ENCODE assay signal across 9 cellular contexts in the genomic region with DNA sequence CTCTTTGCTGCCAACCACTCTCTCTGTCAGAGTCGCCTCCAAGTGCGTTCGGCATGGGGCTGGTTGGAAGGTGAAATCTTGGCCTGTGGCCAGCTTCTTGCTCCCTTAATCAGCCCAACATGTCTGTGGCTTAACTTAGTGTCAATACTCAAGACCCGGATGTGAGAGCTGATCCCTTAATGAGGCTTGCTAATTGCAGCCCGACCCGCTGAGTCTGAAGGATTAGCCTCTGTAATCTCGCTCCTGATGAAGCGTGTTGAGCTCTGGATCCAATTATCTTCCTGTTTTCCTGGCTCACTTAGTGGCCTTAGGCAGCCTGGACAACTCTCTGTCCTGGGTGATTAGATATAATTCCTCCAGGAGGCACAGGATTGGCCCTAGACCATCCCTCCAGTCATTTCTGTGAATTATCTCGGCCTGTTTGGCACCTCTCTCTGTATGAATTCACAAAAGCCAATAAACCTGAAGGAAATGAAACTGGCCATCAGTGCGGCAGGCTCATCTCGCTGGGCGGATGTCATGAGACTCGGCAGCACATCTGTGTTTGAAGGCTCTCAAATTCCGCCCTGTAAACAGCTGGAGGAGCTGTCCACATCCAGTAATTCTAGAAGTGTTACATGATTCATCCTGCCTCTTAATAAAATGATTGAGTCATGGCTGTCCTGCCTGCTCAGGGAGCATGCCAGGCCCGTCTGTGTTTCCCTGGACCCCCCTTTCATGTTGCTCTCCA. TPM values are rescaled to one million over a fixed set of nuclear protein-coding genes. Genes with fewer than 3 reads are reported as not detected.
DNase-seq lines count a peak whose midpoint lies in the region; ATAC-seq and TF ChIP-seq lines count a peak whose summit lies in the region.
"Had no signal": no experiment of that assay in that cellular context is flagged by ENCODE, and none has a peak within 500 bp of the region (broad histone marks: within the 10 kb centered on the region; RNA-seq: fewer than 3 reads in every experiment).

No MANE protein-coding gene starts in this region.

- intact Hi-C loops in activated T-helper 1 cell treated with anti-CD3 and anti-CD28 coated beads, Interleukin-12 subunit alpha, Interleukin-12 subunit beta, Interleukin-2, Interleukin-4 antibody, amounts not matched to agents 30 ng/mL and 10 ng/mL and 1 ng/mL, durations not matched to agents 14 hours and 24 hours and 36 hours (cut with micrococcal nuclease), result no loop called here
- intact Hi-C loops in activated CD8-positive, alpha-beta T cell treated with anti-CD3 and anti-CD28 coated beads for 36 hours (cut with micrococcal nuclease), result no loop called here

- no peak overlapping the region for H4K5ac ChIP-seq in mesendoderm (ENCODE audit: low read length)

- H3K36me3 ChIP-seq in mesendoderm (ENCODE audit: control insufficient read depth, insufficient read depth, low read length), result no peaks in the 10 kb centered on the region

- CTCF ChIA-PET in activated CD8-positive, alpha-beta T cell treated with anti-CD3 and anti-CD28 coated beads for 36 hours (lab: Charles Lee), result interaction anchor here (1.5 kb wide), 1 partner anchor 16 kb away, joined by 7 read pairs; no protein-coding TSS in a partner anchor

- H3K23ac ChIP-seq in mesendoderm (ENCODE audit: low read length), result no peak overlapping the region

- H3K36me3 Mint-ChIP-seq in brain, result no peaks in the 10 kb centered on the region
- no peaks in the 10 kb centered on the region for H3K36me3 Mint-ChIP-seq in activated T-helper 1 cell treated with anti-CD3 and anti-CD28 coated beads, Interleukin-12 subunit alpha, Interleukin-12 subunit beta, Interleukin-2, Interleukin-4 antibody, amounts not matched to agents 30 ng/mL and 10 ng/mL and 1 ng/mL, durations not matched to agents 14 hours and 24 hours and 36 hours (ENCODE audit: low read depth)
- peaks cover 2% of the 10 kb centered on the region for H3K36me3 Mint-ChIP-seq in activated CD8-positive, alpha-beta T cell treated with anti-CD3 and anti-CD28 coated beads for 36 hours (ENCODE audit: low read depth)

- WGBS in mesendoderm (ENCODE audit: extremely low coverage, insufficient coverage, low lambda C conversion rate), result no CpG with 5 or more reads among the region's 15 CpGs

- POLR2A ChIA-PET in activated CD8-positive, alpha-beta T cell treated with anti-CD3 and anti-CD28 coated beads for 36 hours (lab: Charles Lee), result interaction anchor here (1.3 kb wide), 1 partner anchor 9 kb away, joined by 3 read pairs; no protein-coding TSS in a partner anchor

- H3K4me1 ChIP-seq in mesendoderm (ENCODE audit: control insufficient read depth, low read depth, low read length), result peaks cover 5% of the 10 kb centered on the region

- no peak for ATAC-seq in GM18868 (IDR thresholded peaks at IDR 0.05; ENCODE audit: unreplicated experiment)
- no peak for ATAC-seq in activated CD8-positive, alpha-beta T cell treated with anti-CD3 and anti-CD28 coated beads for 36 hours

- H3K4me2 ChIP-seq in mesendoderm (ENCODE audit: low read length), result no peak overlapping the region
- H3K4me2 ChIP-seq: KMS-11 had no signal

- H3K4ac ChIP-seq in mesendoderm (ENCODE audit: low read depth, low read length), result no peak overlapping the region

- peak overlapping the region; percentile 48 to 81 (median 73) for H3K4me3 Mint-ChIP-seq in brain
- H3K4me3 Mint-ChIP-seq in activated T-helper 1 cell treated with anti-CD3 and anti-CD28 coated beads, Interleukin-12 subunit alpha, Interleukin-12 subunit beta, Interleukin-2, Interleukin-4 antibody, amounts not matched to agents 30 ng/mL and 10 ng/mL and 1 ng/mL, durations not matched to agents 14 hours and 24 hours and 36 hours, result no peak overlapping the region
- H3K4me3 Mint-ChIP-seq in activated CD8-positive, alpha-beta T cell treated with anti-CD3 and anti-CD28 coated beads for 36 hours, result no peak overlapping the region

- DNase-seq in COR-L47 (lab: John Stamatoyannopoulos, UW) (peak; percentile 93), NCI-H2029 (lab: John Stamatoyannopoulos, UW) (peak; percentile 90), mesendoderm (peak; percentile 92), NCI-H526 (lab: John Stamatoyannopoulos, UW) (no peak)
- DNase-seq in activated T-helper 1 cell treated with anti-CD3 and anti-CD28 coated beads, Interleukin-12 subunit alpha, Interleukin-12 subunit beta, Interleukin-2, Interleukin-4 antibody, amounts not matched to agents 30 ng/mL and 10 ng/mL and 1 ng/mL, durations not matched to agents 14 hours and 24 hours and 36 hours (ENCODE audit: low spot score), result no peak
- no peak for DNase-seq in activated CD8-positive, alpha-beta T cell treated with anti-CD3 and anti-CD28 coated beads for 36 hours

- H3K18ac ChIP-seq in mesendoderm (ENCODE audit: low read length), result no peak overlapping the region

- no peak overlapping the region for H2BK5ac ChIP-seq in mesendoderm (ENCODE audit: low read length)

- no peaks in the 10 kb centered on the region for H3K79me2 ChIP-seq in mesendoderm (ENCODE audit: control insufficient read depth, insufficient read depth, low read length)

- no peaks in the 10 kb centered on the region for H3K79me1 ChIP-seq in mesendoderm (ENCODE audit: low read length)

- H3K9ac ChIP-seq in mesendoderm (ENCODE audit: low read length), result no peak overlapping the region
- H3K9ac ChIP-seq: KMS-11 had no signal

- no peak overlapping the region for H2BK120ac ChIP-seq in mesendoderm (ENCODE audit: low read depth, low read length)

- H4K8ac ChIP-seq in mesendoderm (ENCODE audit: low read depth, low read length), result no peak overlapping the region

- peaks cover 46% of the 10 kb centered on the region for H3K4me1 Mint-ChIP-seq in brain
- H3K4me1 Mint-ChIP-seq in activated T-helper 1 cell treated with anti-CD3 and anti-CD28 coated beads, Interleukin-12 subunit alpha, Interleukin-12 subunit beta, Interleukin-2, Interleukin-4 antibody, amounts not matched to agents 30 ng/mL and 10 ng/mL and 1 ng/mL, durations not matched to agents 14 hours and 24 hours and 36 hours (ENCODE audit: low read depth), result no peaks in the 10 kb centered on the region
- no peaks in the 10 kb centered on the region for H3K4me1 Mint-ChIP-seq in activated CD8-positive, alpha-beta T cell treated with anti-CD3 and anti-CD28 coated beads for 36 hours (ENCODE audit: low read depth)

- H2BK15ac ChIP-seq in mesendoderm (replicated peaks; ENCODE audit: low read depth), result no peak overlapping the region

- H3K27ac ChIP-seq in mesendoderm (ENCODE audit: low read depth, low read length), result no peak overlapping the region
- H3K27ac ChIP-seq: KMS-11 had no signal

- no peak overlapping the region for H2AK5ac ChIP-seq in mesendoderm (ENCODE audit: low read length)

- no peaks in the 10 kb centered on the region for H3K27me3 ChIP-seq in mesendoderm (ENCODE audit: insufficient read depth, low read length, poor library complexity)

- H3K56ac ChIP-seq in mesendoderm (ENCODE audit: low read length), result no peak overlapping the region

- no peak for TF ChIP-seq CTCF in brain (conservative IDR thresholded peaks at IDR 0.05)
- TF ChIP-seq CTCF in activated CD8-positive, alpha-beta T cell treated with anti-CD3 and anti-CD28 coated beads for 36 hours (IDR thresholded peaks at IDR 0.05), result no peak

- no peak overlapping the region for H3K4me3 ChIP-seq in mesendoderm (ENCODE audit: low read length)

- H3K27me3 Mint-ChIP-seq in brain, result peaks cover 10% of the 10 kb centered on the region
- peaks cover 29% of the 10 kb centered on the region for H3K27me3 Mint-ChIP-seq in activated T-helper 1 cell treated with anti-CD3 and anti-CD28 coated beads, Interleukin-12 subunit alpha, Interleukin-12 subunit beta, Interleukin-2, Interleukin-4 antibody, amounts not matched to agents 30 ng/mL and 10 ng/mL and 1 ng/mL, durations not matched to agents 14 hours and 24 hours and 36 hours (ENCODE audit: insufficient read depth)
- peaks cover 3% of the 10 kb centered on the region for H3K27me3 Mint-ChIP-seq in activated CD8-positive, alpha-beta T cell treated with anti-CD3 and anti-CD28 coated beads for 36 hours

- H3K27ac Mint-ChIP-seq in brain, result peak overlapping the region; percentile 81 to 96 (median 86)
- H3K27ac Mint-ChIP-seq in activated T-helper 1 cell treated with anti-CD3 and anti-CD28 coated beads, Interleukin-12 subunit alpha, Interleukin-12 subunit beta, Interleukin-2, Interleukin-4 antibody, amounts not matched to agents 30 ng/mL and 10 ng/mL and 1 ng/mL, durations not matched to agents 14 hours and 24 hours and 36 hours, result no peak overlapping the region
- no peak overlapping the region for H3K27ac Mint-ChIP-seq in activated CD8-positive, alpha-beta T cell treated with anti-CD3 and anti-CD28 coated beads for 36 hours

- peaks cover 3 to 20% (median 9%) of the 10 kb centered on the region in 5 experiments for H3K9me3 Mint-ChIP-seq in brain
- no peaks in the 10 kb centered on the region for H3K9me3 Mint-ChIP-seq in activated T-helper 1 cell treated with anti-CD3 and anti-CD28 coated beads, Interleukin-12 subunit alpha, Interleukin-12 subunit beta, Interleukin-2, Interleukin-4 antibody, amounts not matched to agents 30 ng/mL and 10 ng/mL and 1 ng/mL, durations not matched to agents 14 hours and 24 hours and 36 hours
- no peaks in the 10 kb centered on the region for H3K9me3 Mint-ChIP-seq in activated CD8-positive, alpha-beta T cell treated with anti-CD3 and anti-CD28 coated beads for 36 hours

RNA-seq across cellular contexts. Expression of a gene that starts 38.5 kb away (rescaled TPM):
- polyA plus RNA-seq in brain (ENCODE audit: insufficient read depth, low read depth, low replicate concordance), result 2.0 TPM
- 1.3 TPM for polyA plus RNA-seq in mesendoderm (2013, experiment 1 of 2)
- polyA plus RNA-seq in mesendoderm (2013, experiment 2 of 2), result 1.3 TPM
- total RNA-seq in activated T-helper 1 cell treated with anti-CD3 and anti-CD28 coated beads, Interleukin-12 subunit alpha, Interleukin-12 subunit beta, Interleukin-2, Interleukin-4 antibody, amounts not matched to agents 30 ng/mL and 10 ng/mL and 1 ng/mL, durations not matched to agents 14 hours and 24 hours and 36 hours, result 0.83 and 1.1 TPM in 2 replicates
- total RNA-seq in activated CD8-positive, alpha-beta T cell treated with anti-CD3 and anti-CD28 coated beads for 36 hours, result under 1 TPM; 0.14 to 0.56 TPM

Comparison
In these comparisons a context has a peak if more than half of its experiments do, and no peak if none do; other contexts are left out.
1. DNase-seq: peak in COR-L47 (single experiment), NCI-H2029 (single experiment) and mesendoderm (single experiment); none in activated T-helper 1 cell treated with anti-CD3 and anti-CD28 coated beads, Interleukin-12 subunit alpha, Interleukin-12 subunit beta, Interleukin-2, Interleukin-4 antibody, amounts not matched to agents 30 ng/mL and 10 ng/mL and 1 ng/mL, durations not matched to agents 14 hours and 24 hours and 36 hours (single experiment), NCI-H526 (0 of 2) and activated CD8-positive, alpha-beta T cell treated with anti-CD3 and anti-CD28 coated beads for 36 hours (single experiment).
2. H3K27ac Mint-ChIP-seq: peak in brain (5 of 5); none in activated T-helper 1 cell treated with anti-CD3 and anti-CD28 coated beads, Interleukin-12 subunit alpha, Interleukin-12 subunit beta, Interleukin-2, Interleukin-4 antibody, amounts not matched to agents 30 ng/mL and 10 ng/mL and 1 ng/mL, durations not matched to agents 14 hours and 24 hours and 36 hours (single experiment) and activated CD8-positive, alpha-beta T cell treated with anti-CD3 and anti-CD28 coated beads for 36 hours (single experiment).
3. H3K4me3 Mint-ChIP-seq: peak in brain (5 of 5); none in activated T-helper 1 cell treated with anti-CD3 and anti-CD28 coated beads, Interleukin-12 subunit alpha, Interleukin-12 subunit beta, Interleukin-2, Interleukin-4 antibody, amounts not matched to agents 30 ng/mL and 10 ng/mL and 1 ng/mL, durations not matched to agents 14 hours and 24 hours and 36 hours (single experiment) and activated CD8-positive, alpha-beta T cell treated with anti-CD3 and anti-CD28 coated beads for 36 hours (single experiment).